Comparison of ENCODE assay signal across 8 cellular contexts in the genomic region with DNA sequence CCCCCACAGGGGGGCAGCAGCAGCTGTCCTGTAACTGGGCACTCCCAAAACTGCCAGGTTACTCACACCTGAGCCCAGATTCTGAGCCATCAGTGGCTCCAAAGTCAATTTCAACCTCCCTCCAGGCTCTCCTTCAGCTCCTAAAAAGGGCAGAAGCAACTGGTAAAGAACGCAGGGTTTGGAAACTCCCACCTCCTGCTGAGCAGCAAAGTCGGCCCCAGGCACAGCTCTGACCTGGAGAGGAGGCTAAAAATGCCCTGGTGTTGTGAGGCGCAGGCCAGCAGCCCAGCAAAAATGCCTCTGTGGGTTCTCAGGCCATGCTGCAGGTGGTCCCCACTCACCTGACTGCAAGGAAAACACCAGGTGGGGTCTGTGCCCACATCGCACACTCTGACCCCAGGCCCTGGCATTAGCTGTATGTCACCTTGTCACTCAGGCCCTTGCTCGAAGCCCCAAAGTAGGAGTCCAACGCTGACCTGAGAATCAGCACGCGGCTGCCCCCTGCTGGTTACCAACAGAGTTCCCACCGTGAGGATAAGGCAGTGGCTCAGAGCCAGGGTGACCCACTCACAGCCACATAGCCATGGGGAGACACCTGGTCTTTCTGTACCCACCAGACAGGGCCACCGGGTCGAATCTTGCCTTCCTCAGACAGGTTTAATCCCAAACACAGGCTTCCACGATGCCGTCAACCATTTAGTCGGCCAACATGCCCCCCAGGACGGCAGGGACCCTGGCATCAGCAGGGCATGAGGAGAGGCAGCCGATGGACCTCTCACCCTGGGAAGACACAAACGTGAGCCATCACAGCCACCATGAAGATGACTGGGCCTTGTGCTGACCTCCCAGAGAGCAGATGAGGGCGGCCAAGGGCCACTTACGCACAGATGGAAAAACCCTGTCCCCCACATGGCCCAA. TPM values are rescaled to one million over a fixed set of nuclear protein-coding genes. Genes with fewer than 3 reads are reported as not detected.
DNase-seq lines count a peak whose midpoint lies in the region; ATAC-seq, FAIRE-seq and TF ChIP-seq lines count a peak whose summit lies in the region.

No MANE protein-coding gene starts in this region.

- no peaks in the 10 kb centered on the region for H3K36me3 ChIP-seq in SU-DHL-6 (ENCODE audit: low read length)
- H3K36me3 ChIP-seq in adipocyte (ENCODE audit: control insufficient read depth, insufficient read depth, low read length, severe bottlenecking), result peaks cover 44% of the 10 kb centered on the region
- peaks cover 14 to 50% (median 25%) of the 10 kb centered on the region in 4 donors for H3K36me3 ChIP-seq in sigmoid colon

- no peak for FAIRE-seq in HTR-8/SVneo (lab: Jason Lieb, UNC)
- FAIRE-seq in H54 (lab: Jason Lieb, UNC), result no peak

- WGBS in sigmoid colon, 2 donors, result 58 to 65% methylated on average over 19 of the region's 19 CpGs

- intact Hi-C loops in left cardiac atrium (cut with DNase I), result no loop called here
- intact Hi-C loops in sigmoid colon (cut with DNase I), result no loop called here

- 0 out of 2 replicates have a peak, but pooled peaks cover 5% of the 10 kb centered on the region for H3F3A ChIP-seq in SU-DHL-6 (ENCODE audit: insufficient read depth)

- no peak overlapping the region for H3K4me2 ChIP-seq in SU-DHL-6 (ENCODE audit: low read depth, low read length, poor library complexity, severe bottlenecking)

- no peaks in the 10 kb centered on the region for H3K9me3 ChIP-seq in SU-DHL-6 (ENCODE audit: insufficient read depth, low read length)
- H3K9me3 ChIP-seq in adipocyte (ENCODE audit: control insufficient read depth, low read length), result no peaks in the 10 kb centered on the region
- H3K9me3 ChIP-seq in sigmoid colon, result no peaks in the 10 kb centered on the region

- no peak for TF ChIP-seq POLR2A in sigmoid colon (IDR thresholded peaks at IDR 0.05)
- TF ChIP-seq POLR2A in H54 (IDR thresholded peaks at IDR 0.05; ENCODE audit: low read depth, low read length), result no peak

- no peaks in the 10 kb centered on the region for H3K4me1 ChIP-seq in adipocyte (ENCODE audit: control insufficient read depth, insufficient read depth, low read length)
- peaks cover 0 to 13% (median 11%) of the 10 kb centered on the region in 4 donors for H3K4me1 ChIP-seq in sigmoid colon

- TF ChIP-seq EP300 in sigmoid colon (IDR thresholded peaks at IDR 0.05), result no peak

- H3K9me2 ChIP-seq in SU-DHL-6 (replicated peaks; ENCODE audit: insufficient read depth, low read length), result no peaks in the 10 kb centered on the region

- H3K27ac ChIP-seq in SU-DHL-6 (ENCODE audit: low read depth, low read length) (no peak overlapping the region), sigmoid colon (peak overlapping the region; percentile 67 to 72 (median 69))

- peaks cover 18% of the 10 kb centered on the region; the same call in 1 of the 2 replicates for H3K79me2 ChIP-seq in SU-DHL-6 (ENCODE audit: insufficient read depth, low read length)

- H3K9ac ChIP-seq in SU-DHL-6 (ENCODE audit: low read length), result no peak overlapping the region
- no peak overlapping the region for H3K9ac ChIP-seq in adipocyte (ENCODE audit: low read length)

- peak; percentile 85 for TF ChIP-seq CTCF in SU-DHL-6 (IDR thresholded peaks at IDR 0.05; ENCODE audit: insufficient read depth, low read length, poor library complexity, severe bottlenecking)
- TF ChIP-seq CTCF in sigmoid colon (IDR thresholded peaks at IDR 0.05), result peak; percentile 56 to 81 (median 72)

- peak; percentile 72 for DNase-seq in COLO668 (lab: John Stamatoyannopoulos, UW; ENCODE audit: unreplicated experiment)
- peak; percentile 52 for DNase-seq in HTR-8/SVneo (ENCODE audit: insufficient read length, low spot score)
- DNase-seq in adipocyte (ENCODE audit: low read depth), result peak; percentile 81
- DNase-seq in left cardiac atrium, result peak; percentile 80
- DNase-seq in sigmoid colon, result peak; percentile 87
- no peak for DNase-seq in H54 (ENCODE audit: insufficient read length, low spot score)

- H2AFZ ChIP-seq in SU-DHL-6 (ENCODE audit: low read depth, low read length, severe bottlenecking), result no peak overlapping the region

- ATAC-seq in left cardiac atrium, result peak; percentile 60 to 66
- ATAC-seq in HG03095 (IDR thresholded peaks at IDR 0.05; ENCODE audit: unreplicated experiment), result no peak

- H3K4me3 ChIP-seq in SU-DHL-6 (ENCODE audit: insufficient read depth, low read length, poor library complexity, severe bottlenecking), result no peak overlapping the region
- no peak overlapping the region for H3K4me3 ChIP-seq in adipocyte (ENCODE audit: low read length)
- H3K4me3 ChIP-seq in sigmoid colon, result no peak overlapping the region

- no peaks in the 10 kb centered on the region for H3K27me3 ChIP-seq in SU-DHL-6 (ENCODE audit: low read length)
- H3K27me3 ChIP-seq in adipocyte (replicated peaks; ENCODE audit: control insufficient read depth, insufficient read depth, low read length), result no peaks in the 10 kb centered on the region
- H3K27me3 ChIP-seq in sigmoid colon, result no peaks in the 10 kb centered on the region

- H4K20me1 ChIP-seq in SU-DHL-6 (ENCODE audit: low read depth, low read length), result no peaks in the 10 kb centered on the region

RNA-seq across cellular contexts. Expression of a gene that starts 11.1 kb away (rescaled TPM):
- total RNA-seq in left cardiac atrium (10 to 100 TPM; 25.0 to 34.0 TPM), sigmoid colon (10 to 100 TPM; 10.3 to 14.4 (median 12.2) TPM)
- polyA plus RNA-seq in sigmoid colon, result 10 to 100 TPM in 1 of 3 donors, 1 to 10 TPM in 2; 4.6 to 19.7 (median 7.2) TPM

RNA-seq across cellular contexts. Expression of a gene that starts 27.6 kb away (rescaled TPM):
- 100 to 1,000 TPM; 165 to 217 TPM for total RNA-seq in left cardiac atrium
- 10 to 100 TPM in 2 of 4 donors, 1 to 10 TPM in 2; 6.4 to 19.9 (median 10.6) TPM for total RNA-seq in sigmoid colon
- 1 to 10 TPM in 1 of 3 donors, under 1 TPM in 2; 0.46 to 1.2 (median 0.60) TPM for polyA plus RNA-seq in sigmoid colon

RNA-seq across cellular contexts. Expression of a gene that starts 56.5 kb away (rescaled TPM):
- total RNA-seq in left cardiac atrium, result 10 to 100 TPM; 13.0 to 22.1 TPM
- total RNA-seq in sigmoid colon, result 10 to 100 TPM; 35.0 to 58.9 (median 43.6) TPM
- polyA plus RNA-seq in sigmoid colon, result 100 to 1,000 TPM in 1 of 3 donors, 10 to 100 TPM in 2; 52.4 to 102 (median 67.3) TPM

Comparison
In these comparisons a context has a peak if more than half of its experiments do, and no peak if none do; other contexts are left out.
1. RNA of a gene that starts 27.6 kb away (total RNA-seq): 165 to 217 TPM in left cardiac atrium; 6.4 to 19.9 TPM in sigmoid colon; every median in the first group is over 4 times any median in the second.